In the genomic region with DNA sequence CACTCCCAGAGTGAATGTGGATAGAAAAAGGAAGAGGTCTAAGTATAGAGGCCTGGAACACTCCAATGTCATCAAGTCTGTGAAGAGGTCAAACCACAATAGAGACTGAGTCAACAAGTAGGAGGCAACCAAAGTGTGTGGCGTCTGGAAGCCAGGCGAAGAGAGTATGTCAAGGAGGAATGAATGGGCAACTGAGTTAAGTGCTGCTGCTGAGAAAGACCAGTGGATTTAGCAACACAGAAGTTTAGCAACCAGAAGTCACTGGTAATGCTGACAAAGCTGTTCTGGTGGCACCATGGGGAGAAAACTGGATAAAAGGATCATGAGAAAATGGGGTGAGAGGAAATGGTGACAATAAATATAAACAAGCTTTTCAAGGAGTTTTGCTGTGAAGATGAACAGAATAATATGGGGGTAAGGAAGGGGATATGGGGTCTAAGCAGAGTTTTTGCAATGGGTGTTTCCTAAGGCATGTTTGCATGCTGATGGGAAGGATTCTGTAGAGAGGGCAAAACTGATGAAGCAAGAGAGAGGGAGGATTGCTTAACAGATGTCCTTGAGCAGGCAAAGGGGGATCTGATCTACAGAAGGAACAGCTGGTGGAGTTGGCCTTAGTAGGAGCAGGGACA, we compare ENCODE assay signal across 8 cellular contexts. TPM values are rescaled to one million over a fixed set of nuclear protein-coding genes. Genes with fewer than 3 reads are reported as not detected.
DNase-seq lines count a peak whose midpoint lies in the region; ATAC-seq and TF ChIP-seq lines count a peak whose summit lies in the region.

No MANE protein-coding gene starts in this region.

- no peaks in the 10 kb centered on the region for H3K27me3 ChIP-seq in transverse colon

- no peak overlapping the region for H3K27ac ChIP-seq in transverse colon

- in situ Hi-C loops in transverse colon (cut with MboI; ENCODE audit: low pct_ligation_motif_present in 1 of 4, low pct_unique_long_range_greater_than_20kb in 1 of 4, low sequenced_read_pairs in 3 of 4) = no loop called here

- TF ChIP-seq EP300 in transverse colon (IDR thresholded peaks at IDR 0.05; ENCODE audit: low read depth) = no peak

- TF ChIP-seq CTCF in AG09309 (IDR thresholded peaks at IDR 0.05; ENCODE audit: control insufficient read depth, insufficient read depth, low read depth, low read length, missing control alignments) = no peak
- no peak for TF ChIP-seq CTCF in HFFc6 (IDR thresholded peaks at IDR 0.05)
- no peak for TF ChIP-seq CTCF in transverse colon (IDR thresholded peaks at IDR 0.05)

- H3K9me3 Mint-ChIP-seq in HFFc6 = no peaks in the 10 kb centered on the region

- intact Hi-C loops in transverse colon (cut with DNase I; ENCODE audit: low total_unique reads) = no loop called here

- H3K4me1 ChIP-seq in transverse colon = no peaks in the 10 kb centered on the region

- H3K27me3 Mint-ChIP-seq in HFFc6 (ENCODE audit: insufficient read depth) = peaks cover 4% of the 10 kb centered on the region

- no peaks in the 10 kb centered on the region for H3K36me3 ChIP-seq in transverse colon

- H3K4me1 Mint-ChIP-seq in HFFc6 (ENCODE audit: low read depth) = peaks cover 14% of the 10 kb centered on the region

- H3K4me3 ChIP-seq in AG09309 (ENCODE audit: control insufficient read depth, low read depth, low read length) (no peak overlapping the region), transverse colon (no peak overlapping the region)

- H3K36me3 Mint-ChIP-seq in HFFc6 (ENCODE audit: low read depth) = no peaks in the 10 kb centered on the region

- H3K9me3 ChIP-seq in transverse colon = no peaks in the 10 kb centered on the region

- H3K27ac Mint-ChIP-seq in HFFc6 = no peak overlapping the region

- DNase-seq in AG09309 (ENCODE audit: low read depth) (peak; percentile 87), HFFc6 (peak; percentile 82), SKM-1 (lab: John Stamatoyannopoulos, UW; ENCODE audit: unreplicated experiment) (peak; percentile 98), iris pigment epithelial cell (ENCODE audit: low read depth) (peak; percentile 95), transverse colon (no peak)

- no peak for ATAC-seq in HG03565 (IDR thresholded peaks at IDR 0.05; ENCODE audit: unreplicated experiment)
- ATAC-seq in GM21786 (IDR thresholded peaks at IDR 0.05; ENCODE audit: unreplicated experiment) = no peak
- ATAC-seq in GM18907 (IDR thresholded peaks at IDR 0.05; ENCODE audit: unreplicated experiment) = no peak

- H3K4me3 Mint-ChIP-seq in HFFc6 = no peak overlapping the region

- 54 to 69% methylated on average over 2 of the region's 2 CpGs for WGBS in transverse colon (ENCODE audit: low coverage in 1 of 2), 2 donors

- TF ChIP-seq POLR2A in transverse colon (IDR thresholded peaks at IDR 0.05) = no peak

RNA-seq across cellular contexts. Expression of a gene that starts 38.4 kb away (rescaled TPM):
- total RNA-seq in HFFc6 (2021; fragmentation: NEBNext Ultra II Directional; extraction: Animal tissue kit (Norgen Biotek cat#: 25700)) = 10 to 100 TPM in 4 of 6 experiments, 1 to 10 TPM in 1, under 1 TPM in 1; 0.74 to 17.3 (median 14.6) TPM
- 1 to 10 TPM in 3 of 4 donors, not detected in 1; 5.2 to 9.1 (median 6.0) TPM for total RNA-seq in transverse colon
